Comparison of ENCODE assay signal across 8 cellular contexts in genomic region chr6:140857734-140858380, GRCh38.
DNase-seq lines count a peak whose midpoint lies in the region; ATAC-seq, FAIRE-seq and TF ChIP-seq lines count a peak whose summit lies in the region.

No MANE protein-coding gene starts in this region.

- no peaks in the 10 kb centered on the region for H3K27me3 Mint-ChIP-seq in activated T-cell treated with anti-CD3 and anti-CD28 coated beads, Interleukin-2, amount 50 U/mL, for 72 hours (ENCODE audit: low read depth)

- TF ChIP-seq CTCF in gastrocnemius medialis (IDR thresholded peaks at IDR 0.05 in 4 of 5, conservative IDR thresholded peaks at IDR 0.05 in 1 of 5), result no peak

- intact Hi-C loops in gastrocnemius medialis (cut with DNase I; ENCODE audit: low total_unique reads), result no loop called here

- peaks cover 4 to 16% of the 10 kb centered on the region in 2 donors for H3K4me1 ChIP-seq in gastrocnemius medialis

- H3K27ac Mint-ChIP-seq in activated T-cell treated with anti-CD3 and anti-CD28 coated beads, Interleukin-2, amount 50 U/mL, for 72 hours, result no peak overlapping the region

- ATAC-seq in gastrocnemius medialis, result peak; percentile 90 to 94
- no peak for ATAC-seq in activated T-cell treated with anti-CD3 and anti-CD28 coated beads, Interleukin-2, amount 50 U/mL, for 72 hours (replicated peaks in 1 of 2)

- H3K36me3 Mint-ChIP-seq in activated T-cell treated with anti-CD3 and anti-CD28 coated beads, Interleukin-2, amount 50 U/mL, for 72 hours (ENCODE audit: insufficient read depth in 2 of 2), result no peaks in the 10 kb centered on the region

- H3K36me3 ChIP-seq in gastrocnemius medialis, result no peaks in the 10 kb centered on the region

- H3K27ac ChIP-seq in gastrocnemius medialis, result peak overlapping the region in 3 of 4 donors; percentile 58 to 67 (median 58)

- no peaks in the 10 kb centered on the region for H3K9me3 Mint-ChIP-seq in activated T-cell treated with anti-CD3 and anti-CD28 coated beads, Interleukin-2, amount 50 U/mL, for 72 hours

- H3K4me3 ChIP-seq in gastrocnemius medialis, result no peak overlapping the region

- H3K4me1 Mint-ChIP-seq in activated T-cell treated with anti-CD3 and anti-CD28 coated beads, Interleukin-2, amount 50 U/mL, for 72 hours (ENCODE audit: low read depth), result no peaks in the 10 kb centered on the region

- no peak for TF ChIP-seq POLR2A in gastrocnemius medialis (IDR thresholded peaks at IDR 0.05)

- H3K9me3 ChIP-seq in gastrocnemius medialis, result no peaks in the 10 kb centered on the region

- FAIRE-seq in RCC 7860 (lab: Jason Lieb, UNC), result no peak

- no peak overlapping the region for H3K4me3 Mint-ChIP-seq in activated T-cell treated with anti-CD3 and anti-CD28 coated beads, Interleukin-2, amount 50 U/mL, for 72 hours

- DNase-seq in H4 (ENCODE audit: low spot score), result peak; percentile 73
- DNase-seq in RCC 7860 (ENCODE audit: low spot score), result peak; percentile 22
- peak; percentile 98 for DNase-seq in fibroblast of the conjunctiva (ENCODE audit: low read depth)
- DNase-seq in gastrocnemius medialis, result no peak
- no peak for DNase-seq in DMS79 (lab: John Stamatoyannopoulos, UW)
- no peak for DNase-seq in activated gamma-delta T cell treated with Interleukin-2 at 50 U/mL for 16 hours
- no peak for DNase-seq in activated CD4-positive, CD25-positive, alpha-beta regulatory T cell treated with anti-CD3 and anti-CD28 coated beads, Interleukin-2, amount 50 U/mL, for 72 hours
- DNase-seq in activated T-cell treated with anti-CD3 and anti-CD28 coated beads, Interleukin-2, amount 50 U/mL, for 72 hours, result no peak

- no peaks in the 10 kb centered on the region for H3K27me3 ChIP-seq in gastrocnemius medialis

- in situ Hi-C loops in gastrocnemius medialis (cut with MboI; ENCODE audit: low sequenced_read_pairs in 4 of 4), result no loop called here

Comparison
In these comparisons a context has a peak if more than half of its experiments do, and no peak if none do; other contexts are left out.
1. DNase-seq: peak in H4 (single experiment), RCC 7860 (single experiment) and fibroblast of the conjunctiva (single experiment); none in gastrocnemius medialis (0 of 2), DMS79 (single experiment), activated gamma-delta T cell treated with Interleukin-2 at 50 U/mL for 16 hours (single experiment), activated CD4-positive, CD25-positive, alpha-beta regulatory T cell treated with anti-CD3 and anti-CD28 coated beads, Interleukin-2, amount 50 U/mL, for 72 hours (single experiment) and activated T-cell treated with anti-CD3 and anti-CD28 coated beads, Interleukin-2, amount 50 U/mL, for 72 hours (0 of 2).
2. ATAC-seq: peak in gastrocnemius medialis (2 of 2); none in activated T-cell treated with anti-CD3 and anti-CD28 coated beads, Interleukin-2, amount 50 U/mL, for 72 hours (0 of 2).